Comparison of ENCODE assay signal across 8 cellular contexts in genomic region chr1:155321577-155322497, GRCh38. TPM values are rescaled to one million over a fixed set of nuclear protein-coding genes. Genes with fewer than 3 reads are reported as not detected.
DNase-seq lines count a peak whose midpoint lies in the region; ATAC-seq and TF ChIP-seq lines count a peak whose summit lies in the region.
"Had no signal": no experiment of that assay in that cellular context is flagged by ENCODE, and none has a peak within 500 bp of the region (broad histone marks: within the 10 kb centered on the region; RNA-seq: fewer than 3 reads in every experiment).

No MANE protein-coding gene starts in this region.

- no peak for TF ChIP-seq RAD21 in HCT116 (IDR thresholded peaks at IDR 0.05; ENCODE audit: low read depth)

- intact Hi-C loops in HCT116 (cut with micrococcal nuclease) (loop anchor here (5.0 to 10.0 kb wide), 2 partner anchors 147 to 270 kb away; partner anchors contain the start of genes KRTCAP2 and TRIM46), activated B cell treated with CpG ODN at 0.5 μM for 24 hours (cut with micrococcal nuclease) (loop anchor here (5.0 kb wide), 2 partner anchors 130 to 235 kb away; no protein-coding TSS in a partner anchor), left ventricle myocardium inferior (cut with micrococcal nuclease) (loop anchor here (5.0 kb wide), 1 partner anchor 45 kb away; the partner anchor contains the start of gene HCN3)

- H3K9me2 ChIP-seq in HCT116 (ENCODE audit: insufficient read depth): no peaks in the 10 kb centered on the region

- POLR2A ChIA-PET in HCT116 (lab: Charles Lee): interaction anchor here (0.6 kb wide), 1 partner anchor 255 kb away, joined by 4 read pairs; no protein-coding TSS in a partner anchor
- POLR2A ChIA-PET in activated B cell treated with CpG ODN at 0.5 μM for 24 hours (lab: Charles Lee): interaction anchor here (1.0 to 3.4 kb wide), 11 partner anchors 14 to 241 kb away, joined by 3 to 39 read pairs (median 7); partner anchors contain the start of genes CLK2, ENTREP3, FDPS and HCN3

- H3K4me3 Mint-ChIP-seq in activated B cell treated with CpG ODN at 0.5 μM for 24 hours: peak overlapping the region; percentile 74

- TF ChIP-seq CTCF in HCT116 (IDR thresholded peaks at IDR 0.05 in 2 of 3, conservative IDR thresholded peaks at IDR 0.05 in 1 of 3; ENCODE audit: borderline replicate concordance in 1 of 3, insufficient read depth in 1 of 3, low read depth in 2 of 3, low read length in 2 of 3): no peak
- TF ChIP-seq CTCF in activated B cell treated with CpG ODN at 0.5 μM for 24 hours (IDR thresholded peaks at IDR 0.05): no peak
- TF ChIP-seq CTCF in left ventricle myocardium inferior (IDR thresholded peaks at IDR 0.05; ENCODE audit: borderline replicate concordance): no peak
- no peak for TF ChIP-seq CTCF in smooth muscle cell (IDR thresholded peaks at IDR 0.05; ENCODE audit: borderline replicate concordance, insufficient read depth, poor library complexity, severe bottlenecking)

- H3K79me2 ChIP-seq in HCT116 (ENCODE audit: insufficient read depth, low read length) (peaks cover 25% of the 10 kb centered on the region; the same call in 1 of the 2 replicates), smooth muscle cell (ENCODE audit: low read depth) (no peaks in the 10 kb centered on the region)

- H3K9ac ChIP-seq in HCT116 (ENCODE audit: low read length) (no peak overlapping the region), smooth muscle cell (ENCODE audit: low read depth) (no peak overlapping the region)

- no peaks in the 10 kb centered on the region for H3K9me3 Mint-ChIP-seq in activated B cell treated with CpG ODN at 0.5 μM for 24 hours

- no peak overlapping the region for H3K27ac Mint-ChIP-seq in activated B cell treated with CpG ODN at 0.5 μM for 24 hours

- no peaks in the 10 kb centered on the region for H3K27me3 ChIP-seq in HCT116 (ENCODE audit: insufficient read depth, low read length)
- H3K27me3 ChIP-seq in left ventricle myocardium inferior (ENCODE audit: low read depth): no peaks in the 10 kb centered on the region
- no peaks in the 10 kb centered on the region for H3K27me3 ChIP-seq in smooth muscle cell (ENCODE audit: low read depth)

- no peak for DNase-seq in HCT116 (ENCODE audit: low read depth, low spot score)
- no peak for DNase-seq in activated B cell treated with CpG ODN at 0.5 μM for 24 hours
- DNase-seq in left ventricle myocardium inferior: no peak
- no peak for DNase-seq in smooth muscle cell (lab: John Stamatoyannopoulos, UW; ENCODE audit: unreplicated experiment)
- DNase-seq in NCI-H524 treated with DMSO at 0.1 percent for 48 hours (lab: John Stamatoyannopoulos, UW): no peak
- no peak for DNase-seq in stimulated activated CD4-positive, alpha-beta T cell treated with anti-CD3 and anti-CD28 coated beads, Interleukin-12 subunit alpha, Interleukin-12 subunit beta, amount 100 ng/mL, for 4 hours
- DNase-seq in NCI-H524 (lab: John Stamatoyannopoulos, UW): no peak

- no peaks in the 10 kb centered on the region for H3K27me3 Mint-ChIP-seq in activated B cell treated with CpG ODN at 0.5 μM for 24 hours

- peaks cover 39% of the 10 kb centered on the region for H3K4me1 Mint-ChIP-seq in activated B cell treated with CpG ODN at 0.5 μM for 24 hours

- H2AFZ ChIP-seq in HCT116 (ENCODE audit: low read depth, low read length, poor library complexity, severe bottlenecking): no peak overlapping the region
- H2AFZ ChIP-seq in smooth muscle cell (ENCODE audit: low read depth): no peak overlapping the region

- BruUV-seq in HCT116 (replicated peaks; lab: Mats Ljungman, UMichigan): no TSS peak

- CTCF ChIA-PET in HCT116 (lab: Charles Lee) (interaction anchor here (3.9 kb wide), 1 partner anchor 71 kb away, joined by 44 read pairs; no protein-coding TSS in a partner anchor), activated B cell treated with CpG ODN at 0.5 μM for 24 hours (lab: Charles Lee) (interaction anchor here (0.8 to 5.9 kb wide), 6 partner anchors 14 to 182 kb away, joined by 3 to 79 read pairs (median 10); partner anchors contain the start of genes CLK2 and FDPS)

- no peaks in the 10 kb centered on the region for H4K20me1 ChIP-seq in HCT116 (ENCODE audit: insufficient read depth)
- peaks cover 18% of the 10 kb centered on the region for H4K20me1 ChIP-seq in smooth muscle cell (ENCODE audit: low read depth)

- H3K27ac ChIP-seq in HCT116 (ENCODE audit: low read depth, low read length) (peak overlapping the region; percentile 96), left ventricle myocardium inferior (replicated peaks) (peak overlapping the region; percentile 99), smooth muscle cell (ENCODE audit: low read depth) (no peak overlapping the region)

- H3F3A ChIP-seq in smooth muscle cell (ENCODE audit: low read depth): peaks cover 12% of the 10 kb centered on the region

- TF ChIP-seq POLR2A in HCT116 (IDR thresholded peaks at IDR 0.05; ENCODE audit: borderline replicate concordance, extremely low read depth, insufficient read depth, insufficient read length): no peak

- H3K4me3 ChIP-seq in HCT116 (replicated peaks in 1 of 2; ENCODE audit: low read depth in 1 of 2, low read length in 2 of 2): peak overlapping the region in 1 of 2 experiments; percentile 83; a peak in 1 of 4 replicates
- H3K4me3 ChIP-seq in left ventricle myocardium inferior: peak overlapping the region; percentile 85
- peak overlapping the region; percentile 75 for H3K4me3 ChIP-seq in smooth muscle cell

- 64% methylated on average over 29 of the region's 29 CpGs for WGBS in smooth muscle cell (ENCODE audit: low lambda C conversion rate)

- H3K36me3 Mint-ChIP-seq in activated B cell treated with CpG ODN at 0.5 μM for 24 hours (ENCODE audit: low read depth): peaks cover 25% of the 10 kb centered on the region

- H3K9me3 ChIP-seq in HCT116 (ENCODE audit: control insufficient read depth in 1 of 2, insufficient read depth in 1 of 2, low read depth in 1 of 2, low read length in 2 of 2): no peaks in the 10 kb centered on the region
- H3K9me3 ChIP-seq in left ventricle myocardium inferior (replicated peaks): no peaks in the 10 kb centered on the region
- no peaks in the 10 kb centered on the region for H3K9me3 ChIP-seq in smooth muscle cell (replicated peaks; ENCODE audit: low read depth)

- ATAC-seq in HCT116: no peak
- ATAC-seq in activated B cell treated with CpG ODN at 0.5 μM for 24 hours (ENCODE audit: low read depth): no peak

- peaks cover 15 to 25% of the 10 kb centered on the region in 2 experiments for H3K4me1 ChIP-seq in HCT116 (ENCODE audit: control insufficient read depth in 1 of 2, insufficient read depth in 2 of 2, low read length in 2 of 2)
- H3K4me1 ChIP-seq in left ventricle myocardium inferior: peaks cover 55% of the 10 kb centered on the region
- H3K4me1 ChIP-seq in smooth muscle cell (ENCODE audit: low read depth): peaks cover 18% of the 10 kb centered on the region

- H3K36me3 ChIP-seq in HCT116 (ENCODE audit: control insufficient read depth in 1 of 2, insufficient read depth in 2 of 2, low read length in 2 of 2) (peaks cover 24 to 29% of the 10 kb centered on the region in 2 experiments; a peak in 3 of 4 replicates), left ventricle myocardium inferior (peaks cover 22% of the 10 kb centered on the region), smooth muscle cell (ENCODE audit: low read depth) (no peaks in the 10 kb centered on the region)

- H3K4me2 ChIP-seq in HCT116 (ENCODE audit: low read length) (peak overlapping the region; percentile 100), smooth muscle cell (peak overlapping the region; percentile 88)

- RAD21 ChIA-PET in HCT116 (lab: Charles Lee; ENCODE audit: low non-redundant PET in 1 of 2, low total read pairs in 2 of 2, uncharacterized antibody in 2 of 2, unreplicated experiment in 2 of 2): no interaction called here

TF ChIP-seq in HCT116, 20 proteins besides CTCF, POLR2A, EP300 and RAD21 (continues in another document):
- TF ChIP-seq MAX (IDR thresholded peaks at IDR 0.05): no peak
- TF ChIP-seq ELF1 (IDR thresholded peaks at IDR 0.05; ENCODE audit: borderline replicate concordance, low read depth): no peak
- TF ChIP-seq SIN3A (IDR thresholded peaks at IDR 0.05; ENCODE audit: low read depth): no peak
- no peak for TF ChIP-seq CBX3 (IDR thresholded peaks at IDR 0.05; ENCODE audit: low read depth)
- no peak for TF ChIP-seq EGR1 (IDR thresholded peaks at IDR 0.05; ENCODE audit: low read depth)

RNA-seq across cellular contexts. Expression of gene RUSC1, which starts 1.1 kb away (rescaled TPM):
- total RNA-seq in HCT116 (2021; ENCODE audit: unreplicated experiment): 69.2 TPM
- 38.4 and 46.9 TPM in 2 replicates for polyA plus RNA-seq in HCT116 (2012)
- 15.0 TPM in 2 replicates for total RNA-seq in activated B cell treated with CpG ODN at 0.5 μM for 24 hours
- 18.0 TPM for total RNA-seq in left ventricle myocardium inferior
- total RNA-seq in smooth muscle cell: 28.6 and 28.7 TPM in 2 replicates
- polyA plus RNA-seq in smooth muscle cell: 33.2 and 42.6 TPM in 2 replicates

RNA-seq across cellular contexts. Expression of gene FDPS, which starts 13.2 kb away (rescaled TPM):
- total RNA-seq in HCT116 (2021; ENCODE audit: unreplicated experiment) (269 TPM), activated B cell treated with CpG ODN at 0.5 μM for 24 hours (241 and 242 TPM in 2 replicates), left ventricle myocardium inferior (75.0 TPM), smooth muscle cell (104 and 136 TPM in 2 replicates)
- polyA plus RNA-seq in HCT116 (2012): 210 and 268 TPM in 2 replicates
- polyA plus RNA-seq in smooth muscle cell: 208 and 299 TPM in 2 replicates

RNA-seq across cellular contexts. Expression of gene PKLR, which starts 20.6 kb away (rescaled TPM):
- 0.17 TPM for total RNA-seq in HCT116 (2021; ENCODE audit: unreplicated experiment)
- polyA plus RNA-seq in HCT116 (2012): not detected in 2 replicates
- 0.18 TPM in 1 of 2 replicates, not detected in the other for total RNA-seq in activated B cell treated with CpG ODN at 0.5 μM for 24 hours
- not detected for total RNA-seq in left ventricle myocardium inferior
- 0.09 TPM in 1 of 2 replicates, not detected in the other for total RNA-seq in smooth muscle cell
- polyA plus RNA-seq in smooth muscle cell: 0.07 TPM in 1 of 2 replicates, not detected in the other
- total RNA-seq: kidney epithelial cell had no signal

RNA-seq across cellular contexts. Expression of gene HCN3, which starts 44.6 kb away (rescaled TPM):
- total RNA-seq in HCT116 (2021; ENCODE audit: unreplicated experiment) (8.5 TPM), activated B cell treated with CpG ODN at 0.5 μM for 24 hours (2.7 TPM in 2 replicates), left ventricle myocardium inferior (1.2 TPM), smooth muscle cell (0.49 and 0.72 TPM in 2 replicates)
- polyA plus RNA-seq in HCT116 (2012): 6.3 TPM in 2 replicates
- polyA plus RNA-seq in smooth muscle cell: 1.2 and 1.6 TPM in 2 replicates

RNA-seq across cellular contexts. Expression of gene CLK2, which starts 48.5 kb away (rescaled TPM):
- 72.6 TPM for total RNA-seq in HCT116 (2021; ENCODE audit: unreplicated experiment)
- 59.5 and 63.3 TPM in 2 replicates for polyA plus RNA-seq in HCT116 (2012)
- 109 and 112 TPM in 2 replicates for total RNA-seq in activated B cell treated with CpG ODN at 0.5 μM for 24 hours
- total RNA-seq in left ventricle myocardium inferior: 18.1 TPM
- 23.6 and 25.5 TPM in 2 replicates for total RNA-seq in smooth muscle cell
- 23.5 and 32.2 TPM in 2 replicates for polyA plus RNA-seq in smooth muscle cell
